ENCODE assay signal across 24 cellular contexts in the genomic region with DNA sequence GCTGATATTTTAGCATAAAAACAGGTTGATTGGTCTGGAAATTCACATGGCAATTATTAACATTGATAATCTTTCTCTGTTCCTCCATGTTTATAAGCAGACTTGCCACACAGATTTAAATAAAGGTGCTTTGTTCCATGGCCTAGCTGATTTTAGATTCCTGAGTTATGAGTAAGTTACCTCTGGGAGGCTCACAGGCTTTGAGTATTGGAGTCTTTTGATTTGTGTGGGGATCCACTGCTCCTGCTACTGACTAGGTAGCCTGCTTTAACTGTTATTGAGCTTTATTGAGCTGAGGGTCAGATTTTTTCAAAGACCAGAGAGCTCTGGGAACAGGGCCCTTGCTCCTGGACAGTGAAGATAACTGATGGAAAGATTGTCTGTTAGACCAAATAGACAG.
"Had no signal": no experiment of that assay in that cellular context is flagged by ENCODE, and none has a peak within 500 bp of the region (broad histone marks: within the 10 kb centered on the region; RNA-seq: fewer than 3 reads in every experiment).

No MANE protein-coding gene starts in this region.

- H3K36me3 Mint-ChIP-seq: activated naive CD4-positive, alpha-beta T cell treated with anti-CD3 and anti-CD28 coated beads, Interleukin-2, amount 10 ng/mL, durations not matched to agents 7 days and 5 days; natural killer cell treated with Interleukin-12 subunit alpha and Interleukin-12 subunit beta and Interleukin-15 and Interleukin-18, amount 100 ng/mL, for 72 hours; stimulated activated effector memory CD8-positive, alpha-beta T cell treated with anti-CD3 and anti-CD28 coated beads, Interleukin-12 subunit alpha, Interleukin-12 subunit beta, amount 100 ng/mL, for 72 hours; type B pancreatic cell had no signal

- H3K27ac Mint-ChIP-seq: activated naive CD4-positive, alpha-beta T cell treated with anti-CD3 and anti-CD28 coated beads, Interleukin-2, amount 10 ng/mL, durations not matched to agents 7 days and 5 days; activated naive CD8-positive, alpha-beta T cell treated with anti-CD3 and anti-CD28 coated beads, Interleukin-2, amount 50 U/mL, for 24 hours; effector memory CD8-positive, alpha-beta T cell; mesothelial cell of epicardium; natural killer cell treated with Interleukin-12 subunit alpha and Interleukin-12 subunit beta and Interleukin-15 and Interleukin-18, amount 100 ng/mL, for 72 hours; stimulated activated effector memory CD8-positive, alpha-beta T cell treated with anti-CD3 and anti-CD28 coated beads, Interleukin-12 subunit alpha, Interleukin-12 subunit beta, amount 100 ng/mL, for 72 hours; T-helper 1 cell treated with Interleukin-12 subunit alpha and Interleukin-12 subunit beta and Interleukin-4 antibody, amounts not matched to agents 30 μg/mL and 1 μg/mL, for 36 hours; type B pancreatic cell had no signal

- H3K27me3 ChIP-seq: brain microvascular endothelial cell, neutrophil, sigmoid colon, testis had no signal

- DNase-seq: activated CD4-positive, alpha-beta T cell treated with anti-CD3 and anti-CD28 coated beads, Interleukin-2, amount 50 U/mL, for 1 hour; activated CD4-positive, CD25-positive, alpha-beta regulatory T cell treated with anti-CD3 and anti-CD28 coated beads, Interleukin-2, amount 50 U/mL, for 72 hours; activated CD8-positive, alpha-beta memory T cell treated with anti-CD3 and anti-CD28 coated beads for 24 hours; activated CD8-positive, alpha-beta memory T cell treated with anti-CD3 and anti-CD28 coated beads, Interleukin-2, amount 50 U/mL, for 48 hours; activated effector memory CD4-positive, alpha-beta T cell treated with Interleukin-2 at 50 U/mL for 16 hours; activated naive CD4-positive, alpha-beta T cell treated with anti-CD3 and anti-CD28 coated beads, Interleukin-2, amount 10 ng/mL, durations not matched to agents 7 days and 5 days; activated naive CD8-positive, alpha-beta T cell treated with anti-CD3 and anti-CD28 coated beads, Interleukin-2, amount 50 U/mL, for 24 hours; activated T-cell treated with anti-CD3 and anti-CD28 coated beads, Interleukin-2, amount 50 U/mL, for 48 hours; anterior cingulate cortex; brain microvascular endothelial cell; cerebellar nuclear complex; dermis blood vessel endothelial cell; effector memory CD8-positive, alpha-beta T cell; sigmoid colon; stimulated activated CD4-positive, alpha-beta T cell treated with anti-CD3 and anti-CD28 coated beads, Interleukin-4, amount 100 ng/mL, for 24 hours; testis had no signal

- H3K9me3 ChIP-seq: neutrophil, testis had no signal

- ATAC-seq: activated naive CD8-positive, alpha-beta T cell treated with anti-CD3 and anti-CD28 coated beads, Interleukin-2, amount 50 U/mL, for 24 hours; effector memory CD8-positive, alpha-beta T cell; left lobe of liver; natural killer cell treated with Interleukin-12 subunit alpha and Interleukin-12 subunit beta and Interleukin-15 and Interleukin-18, amount 100 ng/mL, for 72 hours; stimulated activated effector memory CD8-positive, alpha-beta T cell treated with anti-CD3 and anti-CD28 coated beads, Interleukin-12 subunit alpha, Interleukin-12 subunit beta, amount 100 ng/mL, for 72 hours had no signal

- H3K27ac ChIP-seq: brain microvascular endothelial cell, neutrophil, sigmoid colon, testis had no signal

- H3K36me3 ChIP-seq: brain microvascular endothelial cell, neutrophil, sigmoid colon had no signal

- H3K4me3 Mint-ChIP-seq: activated naive CD4-positive, alpha-beta T cell treated with anti-CD3 and anti-CD28 coated beads, Interleukin-2, amount 10 ng/mL, durations not matched to agents 7 days and 5 days; activated naive CD8-positive, alpha-beta T cell treated with anti-CD3 and anti-CD28 coated beads, Interleukin-2, amount 50 U/mL, for 24 hours; effector memory CD8-positive, alpha-beta T cell; mesothelial cell of epicardium; natural killer cell treated with Interleukin-12 subunit alpha and Interleukin-12 subunit beta and Interleukin-15 and Interleukin-18, amount 100 ng/mL, for 72 hours; stimulated activated effector memory CD8-positive, alpha-beta T cell treated with anti-CD3 and anti-CD28 coated beads, Interleukin-12 subunit alpha, Interleukin-12 subunit beta, amount 100 ng/mL, for 72 hours; T-helper 1 cell treated with Interleukin-12 subunit alpha and Interleukin-12 subunit beta and Interleukin-4 antibody, amounts not matched to agents 30 μg/mL and 1 μg/mL, for 36 hours; type B pancreatic cell had no signal

- H3K27me3 Mint-ChIP-seq: activated naive CD4-positive, alpha-beta T cell treated with anti-CD3 and anti-CD28 coated beads, Interleukin-2, amount 10 ng/mL, durations not matched to agents 7 days and 5 days; activated naive CD8-positive, alpha-beta T cell treated with anti-CD3 and anti-CD28 coated beads, Interleukin-2, amount 50 U/mL, for 24 hours; type B pancreatic cell had no signal

- H3K4me3 ChIP-seq: lung, sigmoid colon, testis had no signal

- H3K9me3 Mint-ChIP-seq: activated naive CD4-positive, alpha-beta T cell treated with anti-CD3 and anti-CD28 coated beads, Interleukin-2, amount 10 ng/mL, durations not matched to agents 7 days and 5 days; activated naive CD8-positive, alpha-beta T cell treated with anti-CD3 and anti-CD28 coated beads, Interleukin-2, amount 50 U/mL, for 24 hours; effector memory CD8-positive, alpha-beta T cell; stimulated activated effector memory CD8-positive, alpha-beta T cell treated with anti-CD3 and anti-CD28 coated beads, Interleukin-12 subunit alpha, Interleukin-12 subunit beta, amount 100 ng/mL, for 72 hours; T-helper 1 cell treated with Interleukin-12 subunit alpha and Interleukin-12 subunit beta and Interleukin-4 antibody, amounts not matched to agents 30 μg/mL and 1 μg/mL, for 36 hours had no signal

- H3K4me1 ChIP-seq: sigmoid colon, testis had no signal

- H3K4me1 Mint-ChIP-seq: activated naive CD4-positive, alpha-beta T cell treated with anti-CD3 and anti-CD28 coated beads, Interleukin-2, amount 10 ng/mL, durations not matched to agents 7 days and 5 days; activated naive CD8-positive, alpha-beta T cell treated with anti-CD3 and anti-CD28 coated beads, Interleukin-2, amount 50 U/mL, for 24 hours; mesothelial cell of epicardium; stimulated activated effector memory CD8-positive, alpha-beta T cell treated with anti-CD3 and anti-CD28 coated beads, Interleukin-12 subunit alpha, Interleukin-12 subunit beta, amount 100 ng/mL, for 72 hours had no signal
